In genomic region chr9:122912964-122913673, GRCh38 we compare ENCODE assay signal across 7 cellular contexts. TPM values are rescaled to one million over a fixed set of nuclear protein-coding genes. Genes with fewer than 3 reads are reported as not detected.
DNase-seq lines count a peak whose midpoint lies in the region; ATAC-seq and TF ChIP-seq lines count a peak whose summit lies in the region.

TSS of gene ZBTB6 (minus strand) at chr9:122913323. CDS start at chr9:122912072, 1,251 bp downstream.

- peak within 1 kb of the TSS; percentile 34 for H3K9ac ChIP-seq in rectal smooth muscle tissue (ENCODE audit: low read length)

- DNase-seq in NCI-H146 (lab: John Stamatoyannopoulos, UW) (peak; percentile 78), ascending aorta (ENCODE audit: low spot score in 2 of 2) (peak; percentile 21 to 87), hepatic stellate cell (ENCODE audit: low spot score) (peak; percentile 75)

- peak within 1 kb of the TSS; percentile 85 to 87 for H3K27ac ChIP-seq in ascending aorta
- peak within 1 kb of the TSS; percentile 75 for H3K27ac ChIP-seq in rectal smooth muscle tissue (ENCODE audit: low read depth, low read length)

- H3K27me3 ChIP-seq in ascending aorta (no peaks in the 10 kb centered on the region), rectal smooth muscle tissue (ENCODE audit: control insufficient read depth, insufficient read depth, low read length) (no peaks in the 10 kb centered on the region)

- H3K4me1 ChIP-seq in ascending aorta (peaks cover 0 to 3% of the 10 kb centered on the region in 2 donors), rectal smooth muscle tissue (ENCODE audit: control insufficient read depth, insufficient read depth, low read length) (peaks cover 8% of the 10 kb centered on the region)

- no peaks in the 10 kb centered on the region for H3K9me3 ChIP-seq in ascending aorta

- H3K36me3 ChIP-seq in ascending aorta (peaks cover 8 to 21% of the 10 kb centered on the region in 2 donors), rectal smooth muscle tissue (ENCODE audit: control insufficient read depth, insufficient read depth, low read length) (peaks cover 8% of the 10 kb centered on the region)

- H3K4me3 ChIP-seq in ascending aorta (peak within 1 kb of the TSS; percentile 84 to 98), rectal smooth muscle tissue (ENCODE audit: low read length) (peak within 1 kb of the TSS; percentile 89)

- intact Hi-C loops in T-helper 1 cell treated with Interleukin-12 subunit alpha and Interleukin-12 subunit beta and Interleukin-4 antibody, amounts not matched to agents 30 ng/mL and 1 ng/mL, for 36 hours (cut with micrococcal nuclease): loop anchor here (1.0 kb wide), 4 partner anchors 8 to 78 kb away; partner anchors contain the start of genes RC3H2 and ZBTB26
- intact Hi-C loops in ascending aorta (cut with DNase I): loop anchor here (1.0 to 2.0 kb wide), 2 partner anchors 8 to 18 kb away; partner anchors contain the start of genes RC3H2 and ZBTB26

- peak; percentile 99 for ATAC-seq in GM18498 (IDR thresholded peaks at IDR 0.05; ENCODE audit: unreplicated experiment)
- peak; percentile 96 for ATAC-seq in HG02870 (IDR thresholded peaks at IDR 0.05; ENCODE audit: unreplicated experiment)

- TF ChIP-seq CTCF in ascending aorta (IDR thresholded peaks at IDR 0.05): peak in 1 of 3 experiments; percentile 6

RNA-seq across cellular contexts. Expression of gene ZBTB6, which starts in this region (rescaled TPM):
- total RNA-seq in T-helper 1 cell treated with Interleukin-12 subunit alpha and Interleukin-12 subunit beta and Interleukin-4 antibody, amounts not matched to agents 30 ng/mL and 1 ng/mL, for 36 hours: 14.5 and 14.9 TPM in 2 replicates
- 2.0 TPM for total RNA-seq in ascending aorta

Comparison
In these comparisons a context has a peak if more than half of its experiments do, and no peak if none do; other contexts are left out.
1. Peak in every context shown above with its lines: DNase-seq, ATAC-seq, H3K4me3 ChIP-seq and H3K27ac ChIP-seq.